9 cellular contexts compared by ENCODE assay signal in the genomic region with DNA sequence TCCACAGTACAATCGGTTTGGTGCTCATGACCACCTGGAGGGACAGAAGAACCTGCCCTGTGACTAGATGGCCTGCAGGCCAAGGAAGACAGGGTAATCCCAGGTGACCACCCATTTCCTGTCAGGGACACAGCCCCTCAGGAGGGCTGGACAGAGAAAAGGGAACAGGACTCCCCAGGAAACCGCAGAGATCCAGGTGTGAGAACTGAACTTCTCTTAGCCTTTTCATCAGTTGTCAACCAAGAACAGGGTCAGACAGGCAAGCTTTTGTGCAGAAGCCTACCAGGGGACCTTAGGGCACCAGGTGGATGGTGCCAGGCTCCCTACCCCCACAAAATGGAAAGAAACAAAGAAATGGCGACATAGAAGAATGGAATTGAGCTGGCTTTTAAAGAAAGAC.
DNase-seq lines count a peak whose midpoint lies in the region; ATAC-seq and TF ChIP-seq lines count a peak whose summit lies in the region.
"Had no signal": no experiment of that assay in that cellular context is flagged by ENCODE, and none has a peak within 500 bp of the region (broad histone marks: within the 10 kb centered on the region; RNA-seq: fewer than 3 reads in every experiment).

No MANE protein-coding gene starts in this region.

- H3K4me1 ChIP-seq in heart right ventricle (peaks cover 43 to 92% (median 62%) of the 10 kb centered on the region in 9 donors), muscle layer of duodenum (ENCODE audit: control insufficient read depth in 1 of 2, insufficient read depth in 2 of 2, low read length in 2 of 2) (peaks cover 44 to 90% of the 10 kb centered on the region in 2 donors), upper lobe of right lung (peaks cover 52% of the 10 kb centered on the region)
- H3K4me1 ChIP-seq: Caco-2 had no signal

- H3K27ac Mint-ChIP-seq in activated T-helper 17 cell treated with anti-CD3 and anti-CD28 coated beads, Interleukin-2, amount 50 U/mL, for 72 hours = peak overlapping the region; percentile 96

- H3K27me3 Mint-ChIP-seq in activated T-helper 17 cell treated with anti-CD3 and anti-CD28 coated beads, Interleukin-2, amount 50 U/mL, for 72 hours = no peaks in the 10 kb centered on the region

- WGBS in heart right ventricle, 2 donors = 71 to 89% methylated on average over 3 of the region's 3 CpGs

- no peak for TF ChIP-seq CTCF in heart right ventricle (IDR thresholded peaks at IDR 0.05)
- no peak for TF ChIP-seq CTCF in upper lobe of right lung (IDR thresholded peaks at IDR 0.05)

- intact Hi-C loops in heart right ventricle (cut with DNase I) = loop anchor here in 1 of 10 donors (5.0 kb wide), 1 partner anchor 129 kb away; no protein-coding TSS in a partner anchor
- intact Hi-C loops in left cardiac atrium (cut with DNase I) = no loop called here
- intact Hi-C loops in upper lobe of right lung (cut with DNase I) = no loop called here

- H3K27ac ChIP-seq in heart right ventricle (peak overlapping the region in 8 of 10 donors; percentile 69 to 96 (median 77)), muscle layer of duodenum (ENCODE audit: low read length) (peak overlapping the region; percentile 64), upper lobe of right lung (peak overlapping the region; percentile 86)

- H3K4me3 ChIP-seq in heart right ventricle (no peak overlapping the region), muscle layer of duodenum (ENCODE audit: low read depth in 1 of 2, low read length in 2 of 2) (no peak overlapping the region), upper lobe of right lung (no peak overlapping the region)

- no peaks in the 10 kb centered on the region for H3K9me3 Mint-ChIP-seq in activated T-helper 17 cell treated with anti-CD3 and anti-CD28 coated beads, Interleukin-2, amount 50 U/mL, for 72 hours

- no peaks in the 10 kb centered on the region for H3K36me3 ChIP-seq in heart right ventricle
- peaks cover 0 to 4% of the 10 kb centered on the region in 2 donors for H3K36me3 ChIP-seq in muscle layer of duodenum (ENCODE audit: control insufficient read depth in 1 of 2, insufficient read depth in 2 of 2, low read length in 2 of 2)
- H3K36me3 ChIP-seq in upper lobe of right lung = no peaks in the 10 kb centered on the region

- DNase-seq in heart right ventricle (no peak), left cardiac atrium (no peak), upper lobe of right lung (no peak), NCI-H526 treated with DMSO at 0.1 percent for 48 hours (lab: John Stamatoyannopoulos, UW) (no peak)
- no peak for DNase-seq in activated CD8-positive, alpha-beta memory T cell treated with anti-CD3 and anti-CD28 coated beads for 24 hours
- DNase-seq: Caco-2 had no signal

- no peaks in the 10 kb centered on the region for H3K27me3 ChIP-seq in heart right ventricle
- H3K27me3 ChIP-seq in muscle layer of duodenum (ENCODE audit: low read depth, low read length) = no peaks in the 10 kb centered on the region
- no peaks in the 10 kb centered on the region for H3K27me3 ChIP-seq in upper lobe of right lung

- peaks cover 19% of the 10 kb centered on the region for H3K36me3 Mint-ChIP-seq in activated T-helper 17 cell treated with anti-CD3 and anti-CD28 coated beads, Interleukin-2, amount 50 U/mL, for 72 hours (ENCODE audit: low read depth)

- H3K4me1 Mint-ChIP-seq in activated T-helper 17 cell treated with anti-CD3 and anti-CD28 coated beads, Interleukin-2, amount 50 U/mL, for 72 hours = peaks cover 56% of the 10 kb centered on the region

- H3K9me3 ChIP-seq in heart right ventricle = no peaks in the 10 kb centered on the region
- no peaks in the 10 kb centered on the region for H3K9me3 ChIP-seq in muscle layer of duodenum (ENCODE audit: control insufficient read depth in 1 of 2, low read length in 2 of 2)
- H3K9me3 ChIP-seq in upper lobe of right lung = no peaks in the 10 kb centered on the region
- H3K9me3 ChIP-seq: Caco-2 had no signal

- peak overlapping the region; percentile 98 for H3K4me3 Mint-ChIP-seq in activated T-helper 17 cell treated with anti-CD3 and anti-CD28 coated beads, Interleukin-2, amount 50 U/mL, for 72 hours

- ATAC-seq in heart right ventricle = no peak
- no peak for ATAC-seq in left cardiac atrium
- no peak for ATAC-seq in activated T-helper 17 cell treated with anti-CD3 and anti-CD28 coated beads, Interleukin-2, amount 50 U/mL, for 72 hours (replicated peaks)
- ATAC-seq in upper lobe of right lung = no peak
- ATAC-seq in GM21360 (IDR thresholded peaks at IDR 0.05; ENCODE audit: unreplicated experiment) = no peak
